Comparison of ENCODE assay signal across 25 cellular contexts in the genomic region with DNA sequence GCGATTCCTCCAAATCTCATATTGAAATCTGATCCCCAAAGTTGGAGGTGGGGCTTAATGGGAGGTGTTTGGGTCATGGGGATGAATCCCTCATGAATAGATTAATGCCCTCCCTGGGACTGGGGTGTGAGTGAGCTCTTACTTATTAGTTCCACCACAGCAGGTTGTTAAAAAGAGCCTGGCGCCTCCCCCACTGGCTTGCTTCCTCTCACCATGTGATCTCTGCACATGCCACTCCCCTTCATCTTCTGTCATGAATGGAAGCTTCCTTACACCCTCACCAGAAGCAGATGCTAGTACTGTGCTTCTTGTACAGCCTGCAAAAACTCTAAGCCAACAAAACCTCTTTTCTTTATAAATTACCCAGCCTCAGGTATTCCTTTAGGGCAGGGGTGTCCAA. TPM values are rescaled to one million over a fixed set of nuclear protein-coding genes. Genes with fewer than 3 reads are reported as not detected.
DNase-seq lines count a peak whose midpoint lies in the region; ATAC-seq and TF ChIP-seq lines count a peak whose summit lies in the region.
"Had no signal": no experiment of that assay in that cellular context is flagged by ENCODE, and none has a peak within 500 bp of the region (broad histone marks: within the 10 kb centered on the region; RNA-seq: fewer than 3 reads in every experiment).

No MANE protein-coding gene starts in this region.

- peaks cover 15% of the 10 kb centered on the region; the same call in 1 of the 2 replicates for H3K36me3 ChIP-seq in DND-41 (ENCODE audit: insufficient read depth, low read length)
- no peaks in the 10 kb centered on the region for H3K36me3 ChIP-seq in uterus
- H3K36me3 ChIP-seq: thoracic aorta had no signal

- H3K27ac Mint-ChIP-seq in central memory CD8-positive, alpha-beta T cell (ENCODE audit: low read depth) = no peak overlapping the region
- H3K27ac Mint-ChIP-seq in natural killer cell = peak overlapping the region; percentile 73 to 84
- H3K27ac Mint-ChIP-seq: activated CD4-positive, alpha-beta T cell treated with anti-CD3 and anti-CD28 coated beads, Interleukin-2, amount 10 ng/mL, durations not matched to agents 24 days and 14 days; nephron; progenitor cell of endocrine pancreas had no signal

- peaks cover 2% of the 10 kb centered on the region for H3K36me3 Mint-ChIP-seq in central memory CD8-positive, alpha-beta T cell (ENCODE audit: insufficient read depth)
- no peaks in the 10 kb centered on the region for H3K36me3 Mint-ChIP-seq in natural killer cell

- no peak overlapping the region for H3K4me3 Mint-ChIP-seq in central memory CD8-positive, alpha-beta T cell
- peak overlapping the region; percentile 57 for H3K4me3 Mint-ChIP-seq in natural killer cell
- H3K4me3 Mint-ChIP-seq: activated CD4-positive, alpha-beta T cell treated with anti-CD3 and anti-CD28 coated beads, Interleukin-2, amount 10 ng/mL, durations not matched to agents 24 days and 14 days; nephron had no signal

- H2AFZ ChIP-seq in DND-41 (ENCODE audit: low read depth, low read length) = no peak overlapping the region
- H2AFZ ChIP-seq: hepatocyte had no signal

- no peaks in the 10 kb centered on the region for H3K27me3 ChIP-seq in DND-41 (ENCODE audit: insufficient read depth, low read length, poor library complexity)
- no peaks in the 10 kb centered on the region for H3K27me3 ChIP-seq in uterus
- H3K27me3 ChIP-seq: hepatocyte had no signal

- DNase-seq in DND-41 (peak; percentile 35), KBM-7 (peak; percentile 64), natural killer cell (no peak), COLO668 (lab: John Stamatoyannopoulos, UW; ENCODE audit: unreplicated experiment) (no peak), uterus (no peak)
- DNase-seq in central memory CD8-positive, alpha-beta T cell (ENCODE audit: low spot score in 2 of 2) = no peak
- no peak for DNase-seq in stimulated activated CD4-positive, alpha-beta T cell treated with anti-CD3 and anti-CD28 coated beads, Interleukin-4, amount 100 ng/mL, for 4 hours
- DNase-seq in effector CD8-positive, alpha-beta T cell (lab: John Stamatoyannopoulos, UW) = no peak
- DNase-seq: activated CD4-positive, alpha-beta T cell treated with anti-CD3 and anti-CD28 coated beads, Interleukin-2, amount 10 ng/mL, durations not matched to agents 24 days and 14 days; activated CD8-positive, alpha-beta memory T cell treated with anti-CD3 and anti-CD28 coated beads, Interleukin-2, amount 50 U/mL, for 48 hours; CD8-positive, alpha-beta memory T cell; DMS53; dorsolateral prefrontal cortex; foreskin melanocyte; GOT3; mesenchymal stem cell; NCI-H1105; NCI-H2081 treated with DMSO at 0.1 percent for 48 hours; NCI-H510A; stimulated activated naive CD4-positive, alpha-beta T cell had no signal

- H4K20me1 ChIP-seq in DND-41 (ENCODE audit: insufficient read depth, low read length) = peaks cover 19% of the 10 kb centered on the region

- H3K4me1 ChIP-seq in DND-41 (ENCODE audit: insufficient read depth, low read length) (peaks cover 27% of the 10 kb centered on the region), uterus (no peaks in the 10 kb centered on the region)

- TF ChIP-seq POLR2A in uterus (IDR thresholded peaks at IDR 0.05) = no peak

- TF ChIP-seq CTCF in DND-41 (IDR thresholded peaks at IDR 0.05; ENCODE audit: borderline replicate concordance, extremely low read depth, low read length, poor library complexity, severe bottlenecking) = no peak
- no peak for TF ChIP-seq CTCF in natural killer cell (IDR thresholded peaks at IDR 0.05)
- TF ChIP-seq CTCF in uterus (IDR thresholded peaks at IDR 0.05) = no peak

- H3K9me3 Mint-ChIP-seq in central memory CD8-positive, alpha-beta T cell = no peaks in the 10 kb centered on the region
- H3K9me3 Mint-ChIP-seq in natural killer cell = no peaks in the 10 kb centered on the region

- H3K27me3 Mint-ChIP-seq in central memory CD8-positive, alpha-beta T cell = no peaks in the 10 kb centered on the region
- H3K27me3 Mint-ChIP-seq in natural killer cell (ENCODE audit: low read depth in 2 of 2) = no peaks in the 10 kb centered on the region
- H3K27me3 Mint-ChIP-seq: activated CD4-positive, alpha-beta T cell treated with anti-CD3 and anti-CD28 coated beads, Interleukin-2, amount 10 ng/mL, durations not matched to agents 24 days and 14 days; CD8-positive, alpha-beta memory T cell; progenitor cell of endocrine pancreas had no signal

- peaks cover 52% of the 10 kb centered on the region for H3K4me1 Mint-ChIP-seq in central memory CD8-positive, alpha-beta T cell
- peaks cover 56 to 60% of the 10 kb centered on the region in 2 donors for H3K4me1 Mint-ChIP-seq in natural killer cell

- peak; percentile 81 for ATAC-seq in DND-41 (ENCODE audit: insufficient read depth, low read depth)
- ATAC-seq in central memory CD8-positive, alpha-beta T cell (replicated peaks; ENCODE audit: extremely low read depth, poor library complexity, severe bottlenecking) = peak; percentile 77
- peak; percentile 75 to 94 (median 87) for ATAC-seq in natural killer cell
- ATAC-seq: GM12878 had no signal

- intact Hi-C loops in natural killer cell (cut with micrococcal nuclease) = no loop called here
- intact Hi-C loops in uterus (cut with DNase I; ENCODE audit: low total_unique reads) = no loop called here

- no peak overlapping the region for H3K4me3 ChIP-seq in DND-41 (ENCODE audit: low read depth in 1 of 2, low read length in 2 of 2)
- H3K4me3 ChIP-seq in uterus = no peak overlapping the region
- H3K4me3 ChIP-seq: dorsolateral prefrontal cortex, GM12878, hepatocyte, thoracic aorta had no signal

- H3K4me2 ChIP-seq in DND-41 (ENCODE audit: insufficient read depth, low read length) = no peak overlapping the region
- H3K4me2 ChIP-seq: hepatocyte had no signal

- in situ Hi-C loops in KBM-7 (cut with MboI; ENCODE audit: low pct_unique_long_range_greater_than_20kb, low sequenced_read_pairs) = no loop called here

- H3K79me2 ChIP-seq in DND-41 (ENCODE audit: insufficient read depth, low read length) = peaks cover 98% of the 10 kb centered on the region

- no peak overlapping the region for H3K9ac ChIP-seq in DND-41 (ENCODE audit: low read depth, low read length)

- H3K27ac ChIP-seq in DND-41 (ENCODE audit: low read length) = no peak overlapping the region
- no peak overlapping the region for H3K27ac ChIP-seq in uterus
- H3K27ac ChIP-seq: dorsolateral prefrontal cortex, hepatocyte, thoracic aorta had no signal

- H3K9me3 ChIP-seq in DND-41 (ENCODE audit: insufficient read depth, low read length, severe bottlenecking) (peaks cover 5% of the 10 kb centered on the region), uterus (no peaks in the 10 kb centered on the region)

RNA-seq across cellular contexts. Expression of gene RRAS2, which starts 8.8 kb away (rescaled TPM):
- total RNA-seq in natural killer cell = 10 to 100 TPM; 62.1 to 86.7 (median 69.6) TPM
- 10 to 100 TPM; 18.7 to 43.6 (median 36.8) TPM for total RNA-seq in uterus

Comparison
In these comparisons a context has a peak if more than half of its experiments do, and no peak if none do; other contexts are left out.
1. DNase-seq: peak in DND-41 (single experiment) and KBM-7 (single experiment); none in central memory CD8-positive, alpha-beta T cell (0 of 2), natural killer cell (single experiment), stimulated activated CD4-positive, alpha-beta T cell treated with anti-CD3 and anti-CD28 coated beads, Interleukin-4, amount 100 ng/mL, for 4 hours (0 of 2), effector CD8-positive, alpha-beta T cell (single experiment), COLO668 (single experiment) and uterus (0 of 2).
2. Peak in every context shown above with its lines, with median percentiles within 50 percentile points of each other: ATAC-seq.